1 cellular context compared by ENCODE assay signal in the genomic region with DNA sequence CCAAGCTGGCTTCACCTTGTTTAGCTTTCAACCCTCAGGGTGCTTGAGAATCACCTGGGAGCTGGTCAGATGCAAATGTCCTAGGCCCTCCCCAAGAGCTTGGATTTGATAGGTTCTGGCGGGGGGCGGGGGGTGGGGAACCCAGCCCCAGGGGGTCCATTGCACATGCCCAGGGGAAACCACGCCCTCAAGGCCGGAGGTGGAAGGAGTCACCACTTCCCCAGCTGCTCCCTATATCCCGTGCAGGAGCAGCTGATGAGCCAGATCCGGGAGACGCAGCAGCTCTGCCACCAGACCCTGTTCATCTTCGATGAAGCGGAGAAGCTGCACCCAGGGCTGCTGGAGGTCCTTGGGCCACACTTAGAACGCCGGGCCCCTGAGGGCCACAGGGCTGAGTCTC.
TF ChIP-seq lines count a peak whose summit lies in the region.

No MANE protein-coding gene starts in this region.

TF ChIP-seq in GM12878, 131 proteins besides CTCF, POLR2A, EP300 and RAD21:
- TF ChIP-seq JUND (IDR thresholded peaks at IDR 0.05; ENCODE audit: low read depth, low read length) (no peak), GABPA (IDR thresholded peaks at IDR 0.05; ENCODE audit: low read depth) (no peak), POLR2AphosphoS2 (IDR thresholded peaks at IDR 0.05; ENCODE audit: low read depth, low read length) (no peak), BCL11A (IDR thresholded peaks at IDR 0.05; ENCODE audit: low read depth, low read length) (no peak), NR2C2 (IDR thresholded peaks at IDR 0.05; ENCODE audit: borderline replicate concordance, control insufficient read depth, insufficient read length, low read depth) (no peak), TCF12 (IDR thresholded peaks at IDR 0.05; ENCODE audit: low read depth, low read length) (no peak), TAF1 (IDR thresholded peaks at IDR 0.05; ENCODE audit: borderline replicate concordance, low read depth, low read length) (no peak), SRF (IDR thresholded peaks at IDR 0.05; ENCODE audit: low read depth in 2 of 2, low read length in 2 of 2) (no peak), SIN3A (IDR thresholded peaks at IDR 0.05; ENCODE audit: low read depth, low read length) (no peak), SUZ12 (IDR thresholded peaks at IDR 0.05; ENCODE audit: unreplicated experiment) (no peak)
